In genomic region chr6:138555294-138555988, GRCh38 we compare ENCODE assay signal across 1 cellular context.
TF ChIP-seq lines count a peak whose summit lies in the region.

No MANE protein-coding gene starts in this region.

TF ChIP-seq in SK-N-SH treated with all-trans-retinoic acid at 6 μM for 48 hours, 23 proteins besides CTCF, POLR2A, EP300 and RAD21 (continued from another document):
- TF ChIP-seq PATZ1 (CRISPR knock-in tag; IDR thresholded peaks at IDR 0.05; ENCODE audit: borderline replicate concordance) = no peak
- TF ChIP-seq ZNF565 (CRISPR knock-in tag; conservative IDR thresholded peaks at IDR 0.05; ENCODE audit: low read depth) = no peak
- no peak for TF ChIP-seq PPARA (CRISPR knock-in tag; IDR thresholded peaks at IDR 0.05; ENCODE audit: borderline replicate concordance)
- TF ChIP-seq TCF4 (CRISPR knock-in tag; IDR thresholded peaks at IDR 0.05; ENCODE audit: borderline replicate concordance) = no peak
- TF ChIP-seq CSDC2 (CRISPR knock-in tag; IDR thresholded peaks at IDR 0.05) = no peak
- TF ChIP-seq SNAI2 (CRISPR knock-in tag; IDR thresholded peaks at IDR 0.05) = no peak
- no peak for TF ChIP-seq ESRRG (CRISPR knock-in tag; IDR thresholded peaks at IDR 0.05)
- TF ChIP-seq ZFP3 (CRISPR knock-in tag; IDR thresholded peaks at IDR 0.05) = no peak
- no peak for TF ChIP-seq GLIS3 (CRISPR knock-in tag; IDR thresholded peaks at IDR 0.05)
- no peak for TF ChIP-seq ISL1 (CRISPR knock-in tag; IDR thresholded peaks at IDR 0.05)
